Comparison of ENCODE assay signal across 13 cellular contexts in genomic region chr6:6781172-6781876, GRCh38.
DNase-seq lines count a peak whose midpoint lies in the region; ATAC-seq, FAIRE-seq and TF ChIP-seq lines count a peak whose summit lies in the region.
"Had no signal": no experiment of that assay in that cellular context is flagged by ENCODE, and none has a peak within 500 bp of the region (broad histone marks: within the 10 kb centered on the region; RNA-seq: fewer than 3 reads in every experiment).

No MANE protein-coding gene starts in this region.

- peak; percentile 81 to 86; a peak in 4 of 6 replicates for ATAC-seq in A549
- ATAC-seq in body of pancreas, result peak; percentile 65
- ATAC-seq: CD8-positive, alpha-beta T cell; naive thymus-derived CD4-positive, alpha-beta T cell had no signal

- H3K9me3 ChIP-seq in A549 (no peaks in the 10 kb centered on the region), body of pancreas (no peaks in the 10 kb centered on the region)

- DNase-seq in A549 (ENCODE audit: low read depth in 1 of 2, low spot score in 1 of 2) (peak; percentile 15 to 53), HK-2 (ENCODE audit: unreplicated experiment) (peak; percentile 51), body of pancreas (peak; percentile 45 to 58 (median 50)), medulla oblongata (ENCODE audit: extremely low spot score) (peak; percentile 27), HUDEP-2 (lab: John Stamatoyannopoulos, UW; ENCODE audit: unreplicated experiment in 76 of 76) (no peak), NOMO-1 treated with dmso at 0.1 percent for 144 hours (lab: John Stamatoyannopoulos, UW; ENCODE audit: unreplicated experiment) (no peak), G401 (ENCODE audit: low spot score) (no peak), OCI-M1 (lab: John Stamatoyannopoulos, UW) (no peak)
- DNase-seq: activated gamma-delta T cell; CD8-positive, alpha-beta T cell; naive thymus-derived CD4-positive, alpha-beta T cell; NCI-H1105; T-helper 2 cell had no signal

- peak overlapping the region; percentile 58 for H3K4me2 ChIP-seq in A549

- no peaks in the 10 kb centered on the region for H3K27me3 ChIP-seq in body of pancreas

- CTCF ChIA-PET in A549 (lab: Yijun Ruan, JAX), result interaction anchor here (0.6 to 0.7 kb wide), 3 partner anchors 123 to 336 kb away, joined by 3 to 4 read pairs (median 3); no protein-coding TSS in a partner anchor

- H3K4me1 ChIP-seq in A549 (peaks cover 11% of the 10 kb centered on the region; the same call in 2 of the 3 replicates), body of pancreas (peaks cover 8% of the 10 kb centered on the region)

- TF ChIP-seq RAD21 in A549 (conservative IDR thresholded peaks at IDR 0.05 in 1 of 2, IDR thresholded peaks at IDR 0.05 in 1 of 2), result no peak

- WGBS in A549 (ENCODE audit: missing lambda C conversion rate), result 4% methylated on average over 3 of the region's 3 CpGs
- WGBS in body of pancreas, 2 donors, result 23 to 38% methylated on average over 3 of the region's 3 CpGs

- TF ChIP-seq EP300 in A549 (IDR thresholded peaks at IDR 0.05), result no peak

- TF ChIP-seq CTCF in A549 (IDR thresholded peaks at IDR 0.05) (no peak), body of pancreas (IDR thresholded peaks at IDR 0.05) (no peak)

- POLR2A ChIA-PET in A549 (lab: Yijun Ruan, JAX), result no interaction called here

- intact Hi-C loops in body of pancreas (cut with DNase I), result no loop called here

- FAIRE-seq in A549 (lab: Jason Lieb, UNC), result no peak

- in situ Hi-C loops in G401 (cut with HindIII; ENCODE audit: low sequenced_read_pairs), result no loop called here

- TF ChIP-seq POLR2A in A549 (IDR thresholded peaks at IDR 0.05; ENCODE audit: low read length) (no peak), body of pancreas (IDR thresholded peaks at IDR 0.05) (no peak)

- H3K27ac ChIP-seq in A549 (peak overlapping the region; percentile 27 to 66; a peak in 3 of 6 replicates), body of pancreas (no peak overlapping the region)

- H3K4me3 ChIP-seq in A549 (no peak overlapping the region), body of pancreas (no peak overlapping the region)

- no peaks in the 10 kb centered on the region for H3K36me3 ChIP-seq in body of pancreas (replicated peaks in 1 of 2; ENCODE audit: insufficient read depth in 1 of 2, low read depth in 2 of 2)

TF ChIP-seq in A549, 52 proteins besides CTCF, POLR2A, EP300 and RAD21:
- TF ChIP-seq JUNB (IDR thresholded peaks at IDR 0.05) (0 out of 2 replicates have a peak, but pooled peaks have one; percentile 25), ZC3H11A (IDR thresholded peaks at IDR 0.05) (no peak), FOSL2 (IDR thresholded peaks at IDR 0.05) (no peak), FOSL2 (CRISPR knock-in tag; IDR thresholded peaks at IDR 0.05) (peak; percentile 27; the same call in 1 of the 2 replicates), MAFK (IDR thresholded peaks at IDR 0.05; ENCODE audit: partially characterized antibody) (peak; percentile 91), CEBPB (IDR thresholded peaks at IDR 0.05) (0 out of 4 replicates have a peak, but pooled peaks of 1 of the 2 experiments have one; percentile 12)
TF ChIP-seq in A549: peak in this region for 4.

Comparison
In these comparisons a context has a peak if more than half of its experiments do, and no peak if none do; other contexts are left out.
1. DNase-seq: peak in A549 (2 of 2), HK-2 (single experiment), body of pancreas (4 of 4) and medulla oblongata (single experiment); none in HUDEP-2 (0 of 76), NOMO-1 treated with dmso at 0.1 percent for 144 hours (single experiment), G401 (single experiment) and OCI-M1 (single experiment).
2. H3K27ac ChIP-seq: peak in A549 (2 of 2); none in body of pancreas (0 of 4).